Comparison of ENCODE assay signal across 1 cellular context in the genomic region with DNA sequence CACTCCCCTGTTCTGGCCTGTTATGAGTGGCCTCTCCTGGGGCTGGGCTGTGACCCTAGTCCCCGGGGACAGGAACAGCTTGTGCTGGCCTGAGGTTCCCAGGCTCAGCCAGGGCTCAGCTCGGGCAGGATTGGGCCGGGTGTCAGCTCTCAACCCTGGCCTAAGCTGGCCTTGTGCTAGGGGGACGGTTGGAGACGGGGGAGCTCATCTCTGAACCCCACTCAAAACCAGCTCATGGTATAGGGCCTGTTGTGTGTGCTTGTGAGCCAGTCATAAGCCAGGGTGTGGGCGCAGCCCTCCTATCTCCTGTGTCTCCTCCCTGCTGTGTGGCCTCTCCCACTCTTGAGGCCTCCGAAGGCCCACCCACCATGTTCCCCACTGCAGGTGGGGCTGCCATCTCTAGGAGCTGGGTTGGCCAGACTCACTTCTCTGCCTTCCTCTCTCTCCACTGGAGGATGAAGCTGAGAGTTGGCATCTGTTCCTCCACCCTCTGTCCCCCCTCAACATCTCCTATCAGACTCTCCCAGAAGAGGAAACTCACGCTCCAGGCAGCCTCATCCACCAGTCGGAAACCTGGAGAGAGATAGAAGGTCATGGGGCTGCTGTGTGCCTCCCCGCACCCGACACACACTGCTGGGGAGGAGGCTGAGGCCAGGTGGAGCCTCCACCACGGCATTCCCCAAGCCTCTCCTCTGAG.
TF ChIP-seq lines count a peak whose summit lies in the region.

No MANE protein-coding gene starts in this region.

TF ChIP-seq in K562, 482 proteins besides CTCF, POLR2A, EP300 and RAD21 (continued from another document and continues in another):
- TF ChIP-seq ZBTB11 (CRISPR knock-in tag; IDR thresholded peaks at IDR 0.05), result peak in 1 of 3 experiments; percentile 69; a peak in 1 of 6 replicates
- TF ChIP-seq ZBTB12 (CRISPR knock-in tag; IDR thresholded peaks at IDR 0.05), result no peak
- TF ChIP-seq BHLHE40 (IDR thresholded peaks at IDR 0.05; ENCODE audit: low read length), result peak; percentile 91
- TF ChIP-seq NBN (IDR thresholded peaks at IDR 0.05; ENCODE audit: low read depth), result no peak
- TF ChIP-seq CBFA2T2 (conservative IDR thresholded peaks at IDR 0.05), result peak; percentile 88
- TF ChIP-seq, protein P1, sequence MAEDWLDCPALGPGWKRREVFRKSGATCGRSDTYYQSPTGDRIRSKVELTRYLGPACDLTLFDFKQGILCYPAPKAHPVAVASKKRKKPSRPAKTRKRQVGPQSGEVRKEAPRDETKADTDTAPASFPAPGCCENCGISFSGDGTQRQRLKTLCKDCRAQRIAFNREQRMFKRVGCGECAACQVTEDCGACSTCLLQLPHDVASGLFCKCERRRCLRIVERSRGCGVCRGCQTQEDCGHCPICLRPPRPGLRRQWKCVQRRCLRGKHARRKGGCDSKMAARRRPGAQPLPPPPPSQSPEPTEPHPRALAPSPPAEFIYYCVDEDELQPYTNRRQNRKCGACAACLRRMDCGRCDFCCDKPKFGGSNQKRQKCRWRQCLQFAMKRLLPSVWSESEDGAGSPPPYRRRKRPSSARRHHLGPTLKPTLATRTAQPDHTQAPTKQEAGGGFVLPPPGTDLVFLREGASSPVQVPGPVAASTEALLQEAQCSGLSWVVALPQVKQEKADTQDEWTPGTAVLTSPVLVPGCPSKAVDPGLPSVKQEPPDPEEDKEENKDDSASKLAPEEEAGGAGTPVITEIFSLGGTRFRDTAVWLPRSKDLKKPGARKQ (CRISPR knock-in tag; IDR thresholded peaks at IDR 0.05), result no peak
- no peak for TF ChIP-seq NR3C1 (CRISPR knock-in tag; IDR thresholded peaks at IDR 0.05)
- no peak for TF ChIP-seq KAT8 (IDR thresholded peaks at IDR 0.05; ENCODE audit: low read depth)
- TF ChIP-seq RCOR1 (IDR thresholded peaks at IDR 0.05; ENCODE audit: borderline replicate concordance in 1 of 2, low read depth in 2 of 2, low read length in 2 of 2), result peak in 1 of 2 experiments; percentile 70; a peak in 2 of 4 replicates
- no peak for TF ChIP-seq WHSC1 (IDR thresholded peaks at IDR 0.05; ENCODE audit: low read length)
- TF ChIP-seq HMG20B (CRISPR knock-in tag; IDR thresholded peaks at IDR 0.05), result no peak
- no peak for TF ChIP-seq HCFC1 (IDR thresholded peaks at IDR 0.05; ENCODE audit: low read depth, low read length)
- TF ChIP-seq ZBTB33 (CRISPR knock-in tag; IDR thresholded peaks at IDR 0.05), result no peak
- TF ChIP-seq MTA2 (IDR thresholded peaks at IDR 0.05; ENCODE audit: low read depth), result peak; percentile 71
- no peak for TF ChIP-seq HLTF (IDR thresholded peaks at IDR 0.05)
- no peak for TF ChIP-seq CHD1 (IDR thresholded peaks at IDR 0.05; ENCODE audit: low read length)
- no peak for TF ChIP-seq ZNF232 (CRISPR knock-in tag; IDR thresholded peaks at IDR 0.05)
- peak; percentile 46 for TF ChIP-seq EGR1 (conservative IDR thresholded peaks at IDR 0.05)
- TF ChIP-seq ELF2 (CRISPR knock-in tag; IDR thresholded peaks at IDR 0.05), result 0 out of 2 replicates have a peak, but pooled peaks have one; percentile 23
- 0 out of 2 replicates have a peak, but pooled peaks have one; percentile 68 for TF ChIP-seq HDAC2 (IDR thresholded peaks at IDR 0.05)
- TF ChIP-seq RFX7 (CRISPR knock-in tag; IDR thresholded peaks at IDR 0.05), result no peak
- TF ChIP-seq TGIF2 (CRISPR knock-in tag; IDR thresholded peaks at IDR 0.05), result no peak
- no peak for TF ChIP-seq TBL1XR1 (IDR thresholded peaks at IDR 0.05; ENCODE audit: low read length in 2 of 2)
- no peak for TF ChIP-seq NKRF (IDR thresholded peaks at IDR 0.05; ENCODE audit: borderline replicate concordance)
- TF ChIP-seq NFE2 (IDR thresholded peaks at IDR 0.05; ENCODE audit: low read depth), result no peak
- no peak; the same call in 1 of the 2 replicates for TF ChIP-seq ETV5 (CRISPR knock-in tag; IDR thresholded peaks at IDR 0.05; ENCODE audit: low read depth)
- no peak for TF ChIP-seq TFAM (CRISPR knock-in tag; conservative IDR thresholded peaks at IDR 0.05)
- 0 out of 4 replicates have a peak, but pooled peaks of 1 of the 2 experiments have one; percentile 44 for TF ChIP-seq MNT (conservative IDR thresholded peaks at IDR 0.05)
- peak; percentile 50; the same call in 1 of the 2 replicates for TF ChIP-seq POLR2G (IDR thresholded peaks at IDR 0.05; ENCODE audit: low read depth, low read length)
- no peak for TF ChIP-seq NFIX (CRISPR knock-in tag; IDR thresholded peaks at IDR 0.05; ENCODE audit: low read depth)
- TF ChIP-seq ZNF12 (CRISPR knock-in tag; IDR thresholded peaks at IDR 0.05), result no peak
- TF ChIP-seq STAT5A (IDR thresholded peaks at IDR 0.05; ENCODE audit: borderline replicate concordance, low read length), result 0 out of 2 replicates have a peak, but pooled peaks have one; percentile 16
- TF ChIP-seq FIP1L1 (IDR thresholded peaks at IDR 0.05; ENCODE audit: low read depth, low read length, poor library complexity, severe bottlenecking), result no peak
- peak; percentile 69 for TF ChIP-seq POLR2AphosphoS5 (IDR thresholded peaks at IDR 0.05; ENCODE audit: control insufficient read depth, insufficient read depth, low read depth, low read length)
- no peak for TF ChIP-seq ZNF668 (CRISPR knock-in tag; IDR thresholded peaks at IDR 0.05)
- peak; percentile 74; the same call in 1 of the 2 replicates for TF ChIP-seq KLF16 (IDR thresholded peaks at IDR 0.05)
- no peak for TF ChIP-seq BRF2 (IDR thresholded peaks at IDR 0.05; ENCODE audit: borderline replicate concordance, insufficient read depth, insufficient read length)
- peak; percentile 4; the same call in 1 of the 2 replicates for TF ChIP-seq CREM (IDR thresholded peaks at IDR 0.05; ENCODE audit: low read depth)
- no peak for TF ChIP-seq ZNF644 (tag; IDR thresholded peaks at IDR 0.05; ENCODE audit: low read depth)
- TF ChIP-seq ZBTB2 (IDR thresholded peaks at IDR 0.05), result peak; percentile 69; the same call in 1 of the 2 replicates
- peak; percentile 30; the same call in 1 of the 2 replicates for TF ChIP-seq ZBTB7A (IDR thresholded peaks at IDR 0.05; ENCODE audit: borderline replicate concordance, control insufficient read depth, low read depth, low read length)
- TF ChIP-seq HMG20A (CRISPR knock-in tag; conservative IDR thresholded peaks at IDR 0.05), result no peak
- TF ChIP-seq ZNF436 (CRISPR knock-in tag; IDR thresholded peaks at IDR 0.05), result no peak
- TF ChIP-seq ZNF561 (CRISPR knock-in tag; conservative IDR thresholded peaks at IDR 0.05), result no peak
- no peak for TF ChIP-seq ZBTB1 (CRISPR knock-in tag; IDR thresholded peaks at IDR 0.05; ENCODE audit: borderline replicate concordance, low read depth)
- TF ChIP-seq SIRT6 (IDR thresholded peaks at IDR 0.05; ENCODE audit: low read depth, low read length), result no peak
- TF ChIP-seq XRCC4 (IDR thresholded peaks at IDR 0.05; ENCODE audit: extremely low read depth, insufficient read depth, insufficient read length), result no peak
- peak; percentile 61; the same call in 1 of the 2 replicates for TF ChIP-seq SMARCA4 (IDR thresholded peaks at IDR 0.05)
- no peak for TF ChIP-seq CHD4 (IDR thresholded peaks at IDR 0.05; ENCODE audit: insufficient read depth, insufficient replicate concordance, low read depth, low read length, poor library complexity, severe bottlenecking)
